Comparison of ENCODE assay signal across 2 cellular contexts in the genomic region with DNA sequence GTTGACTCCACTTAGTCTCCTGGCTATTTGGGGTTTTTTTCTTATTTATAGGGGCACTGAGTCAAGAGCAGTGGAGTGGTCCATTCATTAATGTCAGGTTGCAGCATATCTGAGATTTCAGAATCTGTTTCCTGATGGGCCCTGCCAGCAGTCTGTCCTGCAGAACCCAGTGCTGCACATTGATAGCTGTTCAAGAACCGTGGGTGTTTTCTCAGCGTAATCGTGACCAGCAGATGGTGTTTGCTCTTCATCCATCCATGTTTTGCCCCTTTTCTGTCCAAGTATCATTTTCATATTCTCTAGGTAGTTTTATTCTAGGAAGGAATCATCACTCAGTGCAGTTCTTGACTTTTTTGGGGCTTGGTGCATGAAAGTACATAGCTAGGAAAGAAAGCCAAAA.
"Had no signal": no experiment of that assay in that cellular context is flagged by ENCODE, and none has a peak within 500 bp of the region (broad histone marks: within the 10 kb centered on the region; RNA-seq: fewer than 3 reads in every experiment).

No MANE protein-coding gene starts in this region.

- DNase-seq: GDM1, GF-D8 had no signal
